In genomic region chr1:158962983-158963382, GRCh38 we compare ENCODE assay signal across 20 cellular contexts. TPM values are rescaled to one million over a fixed set of nuclear protein-coding genes. Genes with fewer than 3 reads are reported as not detected.
DNase-seq lines count a peak whose midpoint lies in the region; ATAC-seq, FAIRE-seq and TF ChIP-seq lines count a peak whose summit lies in the region.
"Had no signal": no experiment of that assay in that cellular context is flagged by ENCODE, and none has a peak within 500 bp of the region (broad histone marks: within the 10 kb centered on the region; RNA-seq: fewer than 3 reads in every experiment).

No MANE protein-coding gene starts in this region.

- H3K4me3 ChIP-seq in GM23338 (no peak overlapping the region), H1 (ENCODE audit: extremely low read depth in 1 of 4, insufficient read depth in 2 of 4, low read depth in 3 of 4, low read length in 4 of 4) (no peak overlapping the region), neural progenitor cell (no peak overlapping the region)

- no peak overlapping the region for H3K14ac ChIP-seq in H1 (ENCODE audit: insufficient read length)

- H3K4me3 Mint-ChIP-seq in GM23338, result no peak overlapping the region
- no peak overlapping the region for H3K4me3 Mint-ChIP-seq in WTC11
- no peak overlapping the region for H3K4me3 Mint-ChIP-seq in neural progenitor cell
- H3K4me3 Mint-ChIP-seq in activated CD4-positive, alpha-beta memory T cell treated with anti-CD3 and anti-CD28 coated beads, Interleukin-2, amount 10 ng/mL, durations not matched to agents 7 days and 5 days, result no peak overlapping the region
- H3K4me3 Mint-ChIP-seq in endothelial cell (ENCODE audit: unreplicated experiment), result no peak overlapping the region
- H3K4me3 Mint-ChIP-seq: B cell; CD4-positive, alpha-beta T cell had no signal

- no peak overlapping the region for H2BK5ac ChIP-seq in H1 (ENCODE audit: low read depth, low read length)

- no peak for FAIRE-seq in H1 (lab: Jason Lieb, UNC)
- FAIRE-seq: A204.1, GM12891 had no signal

- POLR2A ChIA-PET in WTC11 (lab: Charles Lee), result no interaction called here
- POLR2A ChIA-PET in H1 (lab: Charles Lee; ENCODE audit: partially characterized antibody), result no interaction called here
- POLR2A ChIA-PET in activated CD4-positive, alpha-beta memory T cell treated with anti-CD3 and anti-CD28 coated beads, Interleukin-2, amount 10 ng/mL, durations not matched to agents 7 days and 5 days (lab: Charles Lee), result interaction anchor here (1.4 kb wide), 1 partner anchor 35 kb away, joined by 4 read pairs; no protein-coding TSS in a partner anchor

- ATAC-seq in GM23338 (peak; percentile 43; the same call in 2 of the 3 replicates), WTC11 (peak; percentile 82), left lobe of liver (no peak)
- ATAC-seq: HCT116 had no signal

- H3K27me3 Mint-ChIP-seq in GM23338 (ENCODE audit: insufficient read depth, low read depth, poor library complexity) (peaks cover 4% of the 10 kb centered on the region), WTC11 (ENCODE audit: low read depth) (peaks cover 5% of the 10 kb centered on the region), neural progenitor cell (ENCODE audit: insufficient read depth, low read depth) (no peaks in the 10 kb centered on the region), endothelial cell (ENCODE audit: unreplicated experiment) (peaks cover 4% of the 10 kb centered on the region)
- H3K27me3 Mint-ChIP-seq in activated CD4-positive, alpha-beta memory T cell treated with anti-CD3 and anti-CD28 coated beads, Interleukin-2, amount 10 ng/mL, durations not matched to agents 7 days and 5 days, result no peaks in the 10 kb centered on the region
- H3K27me3 Mint-ChIP-seq: CD4-positive, alpha-beta T cell had no signal

- CTCF ChIA-PET in WTC11 (lab: Charles Lee) (interaction anchor here (0.9 to 1.3 kb wide), 3 partner anchors 98 to 169 kb away, joined by 3 to 11 read pairs (median 4); no protein-coding TSS in a partner anchor), H1 (lab: Charles Lee; ENCODE audit: partially characterized antibody) (interaction anchor here (0.6 to 2.9 kb wide), 6 partner anchors 12 to 353 kb away, joined by 3 to 9 read pairs (median 4); no protein-coding TSS in a partner anchor)
- CTCF ChIA-PET in activated CD4-positive, alpha-beta memory T cell treated with anti-CD3 and anti-CD28 coated beads, Interleukin-2, amount 10 ng/mL, durations not matched to agents 7 days and 5 days (lab: Charles Lee), result no interaction called here

- H3K27ac Mint-ChIP-seq in GM23338, result no peak overlapping the region
- no peak overlapping the region for H3K27ac Mint-ChIP-seq in WTC11
- H3K27ac Mint-ChIP-seq in neural progenitor cell, result no peak overlapping the region
- no peak overlapping the region for H3K27ac Mint-ChIP-seq in activated CD4-positive, alpha-beta memory T cell treated with anti-CD3 and anti-CD28 coated beads, Interleukin-2, amount 10 ng/mL, durations not matched to agents 7 days and 5 days
- no peak overlapping the region for H3K27ac Mint-ChIP-seq in endothelial cell (ENCODE audit: unreplicated experiment)
- H3K27ac Mint-ChIP-seq: B cell; CD4-positive, alpha-beta T cell had no signal

- no peak overlapping the region for H2BK120ac ChIP-seq in H1 (replicated peaks; ENCODE audit: low read depth, low read length)

- no peak overlapping the region for H2BK12ac ChIP-seq in H1 (ENCODE audit: low read depth, low read length)

- no peaks in the 10 kb centered on the region for H3K23me2 ChIP-seq in H1 (ENCODE audit: low read depth, low read length)

- DNase-seq in GM23338 (ENCODE audit: low spot score) (no peak), WTC11 (ENCODE audit: low spot score) (no peak), H1 (ENCODE audit: low read depth in 1 of 2, low spot score in 2 of 2) (no peak), neural progenitor cell (ENCODE audit: low spot score) (peak; percentile 17), GM13976 (ENCODE audit: low spot score) (no peak), left lobe of liver (ENCODE audit: low spot score) (no peak), endothelial cell (ENCODE audit: low spot score) (no peak)
- no peak for DNase-seq in activated CD4-positive, alpha-beta memory T cell treated with anti-CD3 and anti-CD28 coated beads, Interleukin-2, amount 10 ng/mL, durations not matched to agents 7 days and 5 days
- DNase-seq: C1 segment of cervical spinal cord; Calu3; CD4-positive, alpha-beta T cell; DMS 273 treated with DMSO at 0.1 percent for 48 hours; GOT3; IMR-90 had no signal

- H3K4ac ChIP-seq in H1 (replicated peaks; ENCODE audit: insufficient read length, low read depth, low read length), result no peak overlapping the region

- H3K23ac ChIP-seq in H1 (ENCODE audit: insufficient read length), result no peak overlapping the region

- no peaks in the 10 kb centered on the region for H3K9me3 ChIP-seq in H1 (ENCODE audit: insufficient read depth in 2 of 2, low read depth in 1 of 2, low read length in 1 of 2)
- no peaks in the 10 kb centered on the region for H3K9me3 ChIP-seq in neural progenitor cell (ENCODE audit: low read depth)

- H3K36me3 Mint-ChIP-seq in GM23338 (ENCODE audit: low read depth), result no peaks in the 10 kb centered on the region
- H3K36me3 Mint-ChIP-seq in WTC11, result no peaks in the 10 kb centered on the region
- H3K36me3 Mint-ChIP-seq in neural progenitor cell, result no peaks in the 10 kb centered on the region
- H3K36me3 Mint-ChIP-seq in activated CD4-positive, alpha-beta memory T cell treated with anti-CD3 and anti-CD28 coated beads, Interleukin-2, amount 10 ng/mL, durations not matched to agents 7 days and 5 days (ENCODE audit: low read depth), result peaks cover 87% of the 10 kb centered on the region
- no peaks in the 10 kb centered on the region for H3K36me3 Mint-ChIP-seq in endothelial cell (ENCODE audit: low read depth, unreplicated experiment)

- in situ Hi-C loops in GM13976 (cut with MboI; ENCODE audit: low sequenced_read_pairs, unreplicated experiment), result no loop called here

- WGBS in H1 (ENCODE audit: extremely low coverage in 1 of 2, insufficient coverage in 1 of 2, insufficient read length in 1 of 2, insufficient replicate concordance in 2 of 2, low coverage in 1 of 2, low lambda C conversion rate in 2 of 2, missing lambda C conversion rate in 1 of 2), 2 experiments, result 72% methylated on average over 5 of the region's 5 CpGs; no CpG with 5 or more reads in 1 of the 2 experiments

- H3K18ac ChIP-seq in H1 (ENCODE audit: extremely low read depth, low read length), result no peak overlapping the region; the same call in 1 of the 2 replicates

- H3K27me3 ChIP-seq in GM23338 (ENCODE audit: insufficient read depth) (no peaks in the 10 kb centered on the region), H1 (replicated peaks in 1 of 4; ENCODE audit: control insufficient read depth in 3 of 4, extremely low read depth in 1 of 4, insufficient read depth in 3 of 4, low read length in 3 of 4) (no peaks in the 10 kb centered on the region), neural progenitor cell (no peaks in the 10 kb centered on the region)

- H3K79me1 ChIP-seq in H1 (ENCODE audit: low read depth, low read length), result no peaks in the 10 kb centered on the region

- no peak overlapping the region for H2BK15ac ChIP-seq in H1 (ENCODE audit: low read length)

- no peak overlapping the region for H2AFZ ChIP-seq in GM23338
- H2AFZ ChIP-seq in H1 (ENCODE audit: low read length), result no peak overlapping the region; the same call in 1 of the 2 replicates
- peak overlapping the region; percentile 34 for H2AFZ ChIP-seq in neural progenitor cell (replicated peaks)

- H3K27ac ChIP-seq in GM23338 (ENCODE audit: low read depth) (no peak overlapping the region), H1 (ENCODE audit: low read depth, low read length) (no peak overlapping the region), neural progenitor cell (no peak overlapping the region)

- TF ChIP-seq POLR2A in H1 (IDR thresholded peaks at IDR 0.05; ENCODE audit: control extremely low read depth in 1 of 2, low read depth in 2 of 2, low read length in 2 of 2), result no peak

- H4K8ac ChIP-seq in H1 (ENCODE audit: extremely low read depth, insufficient read depth, low read length), result no peak overlapping the region

- H3K9ac ChIP-seq in H1 (replicated peaks in 1 of 4; ENCODE audit: extremely low read depth in 1 of 4, low read depth in 3 of 4, low read length in 3 of 4) (no peak overlapping the region), neural progenitor cell (no peak overlapping the region)

- no peak for TF ChIP-seq EP300 in H1 (IDR thresholded peaks at IDR 0.05; ENCODE audit: borderline replicate concordance in 1 of 2, low read depth in 2 of 2, low read length in 2 of 2)

- H3K4me1 ChIP-seq in GM23338 (ENCODE audit: insufficient read depth) (no peaks in the 10 kb centered on the region), H1 (replicated peaks in 1 of 4; ENCODE audit: control insufficient read depth in 3 of 4, insufficient read depth in 4 of 4, low read length in 3 of 4) (no peaks in the 10 kb centered on the region), neural progenitor cell (no peaks in the 10 kb centered on the region)

- H3K9me2 ChIP-seq in GM23338 (ENCODE audit: insufficient read depth), result no peaks in the 10 kb centered on the region

- H4K20me1 ChIP-seq in GM23338 (replicated peaks; ENCODE audit: insufficient read depth), result no peaks in the 10 kb centered on the region
- H4K20me1 ChIP-seq in H1 (replicated peaks in 1 of 2; ENCODE audit: control insufficient read depth in 1 of 2, insufficient read depth in 2 of 2, low read length in 2 of 2), result no peaks in the 10 kb centered on the region
- no peaks in the 10 kb centered on the region for H4K20me1 ChIP-seq in neural progenitor cell (ENCODE audit: low read depth)

- peak; percentile 28 to 51; a peak in 3 of 4 replicates for TF ChIP-seq RAD21 in H1 (IDR thresholded peaks at IDR 0.05 in 1 of 2, conservative IDR thresholded peaks at IDR 0.05 in 1 of 2; ENCODE audit: low read depth in 2 of 2, low read length in 2 of 2)

- H3K4me1 Mint-ChIP-seq in GM23338 (no peaks in the 10 kb centered on the region), WTC11 (no peaks in the 10 kb centered on the region), neural progenitor cell (no peaks in the 10 kb centered on the region), endothelial cell (ENCODE audit: unreplicated experiment) (no peaks in the 10 kb centered on the region)
- H3K4me1 Mint-ChIP-seq in activated CD4-positive, alpha-beta memory T cell treated with anti-CD3 and anti-CD28 coated beads, Interleukin-2, amount 10 ng/mL, durations not matched to agents 7 days and 5 days, result peaks cover 4% of the 10 kb centered on the region
- H3K4me1 Mint-ChIP-seq: B cell had no signal

- no peaks in the 10 kb centered on the region for H3F3A ChIP-seq in GM23338 (replicated peaks; ENCODE audit: low read depth)
- H3F3A ChIP-seq in neural progenitor cell (ENCODE audit: low read depth), result no peaks in the 10 kb centered on the region

- no peak overlapping the region for H3K56ac ChIP-seq in H1 (replicated peaks; ENCODE audit: insufficient read length, low read depth, low read length)

- H3K36me3 ChIP-seq in GM23338 (ENCODE audit: insufficient read depth) (no peaks in the 10 kb centered on the region), H1 (ENCODE audit: control insufficient read depth in 2 of 4, insufficient read depth in 4 of 4, low read length in 3 of 4) (no peaks in the 10 kb centered on the region), neural progenitor cell (no peaks in the 10 kb centered on the region)

- no peak overlapping the region for H2AK5ac ChIP-seq in H1 (ENCODE audit: low read depth, low read length)

- H3K4me2 ChIP-seq in GM23338 (no peak overlapping the region), H1 (ENCODE audit: insufficient read depth in 1 of 2, low read depth in 2 of 2, low read length in 2 of 2) (no peak overlapping the region), neural progenitor cell (no peak overlapping the region)

- H3K9me3 Mint-ChIP-seq in GM23338 (no peaks in the 10 kb centered on the region), WTC11 (peaks cover 8% of the 10 kb centered on the region), neural progenitor cell (peaks cover 3% of the 10 kb centered on the region), endothelial cell (ENCODE audit: unreplicated experiment) (no peaks in the 10 kb centered on the region)
- peaks cover 36% of the 10 kb centered on the region for H3K9me3 Mint-ChIP-seq in activated CD4-positive, alpha-beta memory T cell treated with anti-CD3 and anti-CD28 coated beads, Interleukin-2, amount 10 ng/mL, durations not matched to agents 7 days and 5 days

- no peak overlapping the region for H2BK20ac ChIP-seq in H1 (ENCODE audit: low read length)

- no peak overlapping the region for H4K5ac ChIP-seq in H1 (ENCODE audit: insufficient read length, low read depth, low read length)

- H4K91ac ChIP-seq in H1 (replicated peaks; ENCODE audit: insufficient read length, low read length), result no peak overlapping the region

- TF ChIP-seq CTCF in GM23338 (conservative IDR thresholded peaks at IDR 0.05; ENCODE audit: low read depth in 2 of 2) (peak in 1 of 2 experiments; percentile 29; a peak in 2 of 4 replicates), WTC11 (IDR thresholded peaks at IDR 0.05) (no peak), H1 (IDR thresholded peaks at IDR 0.05; ENCODE audit: control extremely low read depth in 1 of 3, insufficient read depth in 1 of 3, low read depth in 1 of 3, low read length in 3 of 3) (peak; percentile 8 to 18 (median 15); a peak in 2 of 4 replicates), neural progenitor cell (IDR thresholded peaks at IDR 0.05) (peak; percentile 27), GM13976 (IDR thresholded peaks at IDR 0.05; ENCODE audit: borderline replicate concordance, control extremely low read depth, extremely low read depth, insufficient read depth, missing control alignments) (no peak), endothelial cell (IDR thresholded peaks at IDR 0.05; ENCODE audit: unreplicated experiment) (no peak)

- H3K79me2 ChIP-seq in GM23338 (replicated peaks; ENCODE audit: insufficient read depth) (no peaks in the 10 kb centered on the region), H1 (ENCODE audit: control insufficient read depth in 1 of 2, insufficient read depth in 2 of 2, low read length in 2 of 2) (no peaks in the 10 kb centered on the region), neural progenitor cell (ENCODE audit: low read depth) (no peaks in the 10 kb centered on the region)

RNA-seq across cellular contexts. Expression of gene PYHIN1, which starts 31.6 kb away (rescaled TPM):
- total RNA-seq in GM23338 (2014; rRNA removed; shearing (Covaris generic)), result not detected in 2 replicates
- polyA plus RNA-seq in GM23338 (2016; fragmentation: Nextera tagmentation; extraction: Ambion mirVana) (not detected in 2 replicates), H1 (2011; rRNA removed) (not detected in 2 replicates)
- total RNA-seq in WTC11 (2021) (0.11 TPM in 1 of 3 replicates, not detected in the others), neural progenitor cell (ENCODE audit: low replicate concordance) (not detected in 2 replicates), left lobe of liver (0.18 TPM), endothelial cell (ENCODE audit: unreplicated experiment) (not detected)
- total RNA-seq in H1 (2021; fragmentation: NEBNext Ultra II Directional; extraction: Animal tissue kit (Norgen Biotek cat#: 25700)), result not detected in 2 replicates
- not detected for polyA plus RNA-seq in H1 (2011; cell fraction: cytosol; rRNA removed)
- polyA plus RNA-seq in H1 (2011; cell fraction: nucleus; rRNA removed), result not detected
- polyA plus RNA-seq in H1 (2012, experiment 1 of 2), result not detected in 4 replicates
- not detected for polyA plus RNA-seq in H1 (2012, experiment 2 of 2)
- polyA plus RNA-seq in H1 (2013, experiment 1 of 2), result not detected
- not detected for polyA plus RNA-seq in H1 (2013, experiment 2 of 2)
- not detected in 2 replicates for polyA minus RNA-seq in H1 (2011; rRNA and poly(A)+ RNA removed)
- polyA minus RNA-seq in H1 (2011; cell fraction: cytosol; rRNA and poly(A)+ RNA removed), result not detected
- not detected for polyA minus RNA-seq in H1 (2011; cell fraction: nucleus; rRNA and poly(A)+ RNA removed)
- 10 to 100 TPM; 56.6 to 59.8 TPM for total RNA-seq in activated CD4-positive, alpha-beta memory T cell treated with anti-CD3 and anti-CD28 coated beads, Interleukin-2, amount 10 ng/mL, durations not matched to agents 7 days and 5 days
- total RNA-seq: Calu3, Daoy, G401, IMR-90 had no signal
- polyA plus RNA-seq: IMR-90 had no signal

RNA-seq across cellular contexts. Expression of gene IFI16, which starts 46.7 kb away (rescaled TPM):
- 0.31 TPM in 1 of 2 replicates, not detected in the other for total RNA-seq in GM23338 (2014; rRNA removed; shearing (Covaris generic))
- 1.3 and 2.1 TPM in 2 replicates for polyA plus RNA-seq in GM23338 (2016; fragmentation: Nextera tagmentation; extraction: Ambion mirVana)
- 2.0 to 3.2 TPM (median 2.9 TPM) in 3 replicates for total RNA-seq in WTC11 (2021)
- total RNA-seq in H1 (2021; fragmentation: NEBNext Ultra II Directional; extraction: Animal tissue kit (Norgen Biotek cat#: 25700)), result 0.63 and 1.1 TPM in 2 replicates
- 0.52 and 0.74 TPM in 2 replicates for polyA plus RNA-seq in H1 (2011; rRNA removed)
- polyA plus RNA-seq in H1 (2011; cell fraction: cytosol; rRNA removed), result 0.84 TPM
- polyA plus RNA-seq in H1 (2011; cell fraction: nucleus; rRNA removed), result 0.97 TPM
- 0.42 to 1.1 TPM (median 0.84 TPM) in 4 replicates for polyA plus RNA-seq in H1 (2012, experiment 1 of 2)
- not detected for polyA plus RNA-seq in H1 (2012, experiment 2 of 2)
- polyA plus RNA-seq in H1 (2013, experiment 1 of 2), result 0.77 TPM
- polyA plus RNA-seq in H1 (2013, experiment 2 of 2), result 0.77 TPM
- 0.88 and 1.9 TPM in 2 replicates for polyA minus RNA-seq in H1 (2011; rRNA and poly(A)+ RNA removed)
- 1.6 TPM for polyA minus RNA-seq in H1 (2011; cell fraction: cytosol; rRNA and poly(A)+ RNA removed)
- polyA minus RNA-seq in H1 (2011; cell fraction: nucleus; rRNA and poly(A)+ RNA removed), result 6.6 TPM
- total RNA-seq in neural progenitor cell (ENCODE audit: low replicate concordance), result 4.0 and 5.4 TPM in 2 replicates
- total RNA-seq in activated CD4-positive, alpha-beta memory T cell treated with anti-CD3 and anti-CD28 coated beads, Interleukin-2, amount 10 ng/mL, durations not matched to agents 7 days and 5 days, result 100 to 1,000 TPM; 394 to 395 TPM
- total RNA-seq in left lobe of liver, result 5.2 TPM
- 258 TPM for total RNA-seq in endothelial cell (ENCODE audit: unreplicated experiment)
- total RNA-seq: G401 had no signal

Comparison
In these comparisons a context has a peak if more than half of its experiments do, and no peak if none do; other contexts are left out.
1. CTCF ChIP-seq: peak in H1 (3 of 3) and neural progenitor cell (single experiment); none in WTC11 (single experiment), GM13976 (single experiment) and endothelial cell (single experiment).
2. RNA of gene PYHIN1, which starts 31.6 kb away (total RNA-seq): 56.6 to 59.8 TPM in activated CD4-positive, alpha-beta memory T cell treated with anti-CD3 and anti-CD28 coated beads, Interleukin-2, amount 10 ng/mL, durations not matched to agents 7 days and 5 days; 0.18 TPM in left lobe of liver (single experiment), 0.11 TPM in WTC11, not detected in GM23338, not detected in H1, not detected in neural progenitor cell and not detected in endothelial cell (single experiment); every median in the first group is over 10 times any median in the second.
3. RNA of gene IFI16, which starts 46.7 kb away (total RNA-seq): 394 to 395 TPM in activated CD4-positive, alpha-beta memory T cell treated with anti-CD3 and anti-CD28 coated beads, Interleukin-2, amount 10 ng/mL, durations not matched to agents 7 days and 5 days and 258 TPM in endothelial cell (single experiment); 4.0 to 5.4 TPM in neural progenitor cell, 5.2 TPM in left lobe of liver (single experiment), 2.0 to 3.2 TPM in WTC11, 0.63 to 1.1 TPM in H1 and 0.31 TPM in GM23338; every median in the first group is over 10 times any median in the second.